ENCODE assay signal across 40 cellular contexts in the genomic region with DNA sequence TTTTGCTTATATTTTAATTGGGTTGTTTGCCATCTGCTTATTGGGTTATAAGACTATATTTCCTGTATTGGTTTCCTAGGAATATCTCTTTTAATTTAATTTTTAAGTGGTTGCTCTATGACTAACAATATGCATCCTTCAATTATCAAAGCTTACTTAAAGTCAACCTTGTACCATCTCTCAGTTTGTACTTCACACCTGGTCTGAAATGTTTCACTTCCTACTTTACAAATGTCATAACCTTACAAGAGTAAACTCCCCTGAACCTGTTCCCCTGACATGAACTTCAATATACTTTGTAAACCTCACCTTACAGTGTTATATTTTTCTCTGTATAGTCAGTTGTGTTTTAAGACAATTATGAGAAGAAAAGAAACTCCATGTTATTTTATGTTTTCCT. TPM values are rescaled to one million over a fixed set of nuclear protein-coding genes. Genes with fewer than 3 reads are reported as not detected.
"Had no signal": no experiment of that assay in that cellular context is flagged by ENCODE, and none has a peak within 500 bp of the region (broad histone marks: within the 10 kb centered on the region; RNA-seq: fewer than 3 reads in every experiment).

No MANE protein-coding gene starts in this region.

- DNase-seq: activated B cell treated with CpG ODN at 0.5 μM for 24 hours; activated CD4-positive, alpha-beta memory T cell treated with anti-CD3 and anti-CD28 coated beads for 36 hours; activated CD4-positive, alpha-beta T cell treated with anti-CD3 and anti-CD28 coated beads for 4 hours; activated CD4-positive, alpha-beta T cell treated with anti-CD3 and anti-CD28 coated beads, Interleukin-2, amount 10 ng/mL, durations not matched to agents 24 days and 14 days; activated CD4-positive, alpha-beta T cell treated with anti-CD3 and anti-CD28 coated beads, Interleukin-2, amount 50 U/mL, for 1 hour; activated CD4-positive, alpha-beta T cell treated with anti-CD3 and anti-CD28 coated beads, Interleukin-2, amount 50 U/mL, for 4 hours; activated CD4-positive, CD25-positive, alpha-beta regulatory T cell treated with anti-CD3 and anti-CD28 coated beads, Interleukin-2, amount 50 U/mL, for 72 hours; activated CD8-positive, alpha-beta memory T cell treated with anti-CD3 and anti-CD28 coated beads, Interleukin-2, amount 50 U/mL, for 4 hours; activated CD8-positive, alpha-beta T cell treated with anti-CD3 and anti-CD28 coated beads for 36 hours; activated effector memory CD4-positive, alpha-beta T cell treated with anti-CD3 and anti-CD28 coated beads, Interleukin-2, amount 50 U/mL, for 16 hours; activated gamma-delta T cell treated with Interleukin-2 at 50 U/mL for 16 hours; activated naive CD4-positive, alpha-beta T cell; activated naive CD4-positive, alpha-beta T cell treated with anti-CD3 and anti-CD28 coated beads for 36 hours; activated naive CD8-positive, alpha-beta T cell treated with anti-CD3 and anti-CD28 coated beads, Interleukin-2, amount 10 ng/mL, durations not matched to agents 7 days and 5 days; activated naive CD8-positive, alpha-beta T cell treated with anti-CD3 and anti-CD28 coated beads, Interleukin-2, amount 50 U/mL, for 24 hours; activated T-cell treated with anti-CD3 and anti-CD28 coated beads for 4 hours; activated T-cell treated with anti-CD3 and anti-CD28 coated beads, Interleukin-2, amount 50 U/mL, for 1 hour; activated T-cell treated with anti-CD3 and anti-CD28 coated beads, Interleukin-2, amount 50 U/mL, for 4 hours; activated T-cell treated with anti-CD3 and anti-CD28 coated beads, Interleukin-2, amount 50 U/mL, for 72 hours; amygdala; anterior cingulate cortex; caudate nucleus; cerebellar nuclear complex; T-helper 2 cell; T-helper 9 cell had no signal

- H3K9me3 Mint-ChIP-seq: activated CD4-positive, alpha-beta T cell treated with anti-CD3 and anti-CD28 coated beads, Interleukin-2, amount 10 ng/mL, durations not matched to agents 24 days and 14 days; activated naive CD8-positive, alpha-beta T cell treated with anti-CD3 and anti-CD28 coated beads, Interleukin-2, amount 50 U/mL, for 24 hours; activated T-helper 1 cell treated with anti-CD3 and anti-CD28 coated beads, Interleukin-12 subunit alpha, Interleukin-12 subunit beta, Interleukin-2, Interleukin-4 antibody, amounts not matched to agents 30 ng/mL and 10 ng/mL and 1 ng/mL, durations not matched to agents 14 hours and 24 hours and 36 hours; T-helper 1 cell treated with Interleukin-12 subunit alpha and Interleukin-12 subunit beta and Interleukin-4 antibody, amounts not matched to agents 30 μg/mL and 1 μg/mL, for 36 hours had no signal

- H3K36me3 ChIP-seq: ascending aorta, cardiac muscle cell had no signal

- H3K4me3 ChIP-seq: ascending aorta, cardiac muscle cell had no signal

- H3K27me3 ChIP-seq: ascending aorta, cardiac muscle cell had no signal

- FAIRE-seq: bronchial epithelial cell, TTC549 had no signal

- H3K27ac ChIP-seq: ascending aorta, cardiac muscle cell, VCaP had no signal

- H3K4me1 Mint-ChIP-seq: activated B cell treated with CpG ODN at 0.5 μM for 24 hours; activated CD4-positive, alpha-beta T cell treated with anti-CD3 and anti-CD28 coated beads, Interleukin-2, amount 10 ng/mL, durations not matched to agents 24 days and 14 days; activated naive CD4-positive, alpha-beta T cell treated with anti-CD3 and anti-CD28 coated beads, Interleukin-2, amount 50 U/mL, for 24 hours; activated naive CD8-positive, alpha-beta T cell treated with anti-CD3 and anti-CD28 coated beads, Interleukin-2, amount 10 ng/mL, durations not matched to agents 7 days and 5 days; activated naive CD8-positive, alpha-beta T cell treated with anti-CD3 and anti-CD28 coated beads, Interleukin-2, amount 50 U/mL, for 24 hours; activated T-helper 17 cell treated with anti-CD3 and anti-CD28 coated beads, Interleukin-2, amount 50 U/mL, for 72 hours; brain; central memory CD8-positive, alpha-beta T cell had no signal

- H3K27ac Mint-ChIP-seq: activated B cell treated with CpG ODN at 0.5 μM for 24 hours; activated CD4-positive, alpha-beta memory T cell treated with anti-CD3 and anti-CD28 coated beads for 36 hours; activated CD4-positive, alpha-beta T cell treated with anti-CD3 and anti-CD28 coated beads, Interleukin-2, amount 10 ng/mL, durations not matched to agents 24 days and 14 days; activated CD8-positive, alpha-beta T cell treated with anti-CD3 and anti-CD28 coated beads for 36 hours; activated naive CD4-positive, alpha-beta T cell treated with anti-CD3 and anti-CD28 coated beads for 36 hours; activated naive CD4-positive, alpha-beta T cell treated with anti-CD3 and anti-CD28 coated beads, Interleukin-2, amount 50 U/mL, for 24 hours; activated naive CD8-positive, alpha-beta T cell; activated naive CD8-positive, alpha-beta T cell treated with anti-CD3 and anti-CD28 coated beads, Interleukin-2, amount 10 ng/mL, durations not matched to agents 7 days and 5 days; activated naive CD8-positive, alpha-beta T cell treated with anti-CD3 and anti-CD28 coated beads, Interleukin-2, amount 50 U/mL, for 24 hours; activated T-cell treated with anti-CD3 and anti-CD28 coated beads, Interleukin-2, amount 50 U/mL, for 72 hours; activated T-helper 1 cell treated with anti-CD3 and anti-CD28 coated beads, Interleukin-12 subunit alpha, Interleukin-12 subunit beta, Interleukin-2, Interleukin-4 antibody, amounts not matched to agents 30 ng/mL and 10 ng/mL and 1 ng/mL, durations not matched to agents 14 hours and 24 hours and 36 hours; activated T-helper 17 cell treated with anti-CD3 and anti-CD28 coated beads, Interleukin-2, amount 50 U/mL, for 72 hours; brain; T-helper 1 cell treated with Interleukin-12 subunit alpha and Interleukin-12 subunit beta and Interleukin-4 antibody, amounts not matched to agents 30 μg/mL and 1 μg/mL, for 36 hours; T-helper 2 cell treated with Interferon-gamma antibody and Interleukin-4, amounts not matched to agents 5 μg/mL and 100 μg/mL, for 36 hours had no signal

- H3K9me3 ChIP-seq: ascending aorta had no signal

- ATAC-seq: activated CD8-positive, alpha-beta T cell treated with anti-CD3 and anti-CD28 coated beads for 36 hours; activated naive CD8-positive, alpha-beta T cell treated with anti-CD3 and anti-CD28 coated beads, Interleukin-2, amount 50 U/mL, for 24 hours; activated T-cell treated with anti-CD3 and anti-CD28 coated beads, Interleukin-2, amount 50 U/mL, for 4 hours; activated T-cell treated with anti-CD3 and anti-CD28 coated beads, Interleukin-2, amount 50 U/mL, for 72 hours; activated T-helper 17 cell treated with anti-CD3 and anti-CD28 coated beads, Interleukin-2, amount 50 U/mL, for 72 hours had no signal

- H3K27me3 Mint-ChIP-seq: activated B cell treated with CpG ODN at 0.5 μM for 24 hours; activated CD4-positive, alpha-beta memory T cell treated with anti-CD3 and anti-CD28 coated beads for 36 hours; activated CD4-positive, alpha-beta T cell treated with anti-CD3 and anti-CD28 coated beads, Interleukin-2, amount 10 ng/mL, durations not matched to agents 24 days and 14 days; activated CD8-positive, alpha-beta T cell treated with anti-CD3 and anti-CD28 coated beads for 36 hours; activated naive CD4-positive, alpha-beta T cell treated with anti-CD3 and anti-CD28 coated beads, Interleukin-2, amount 50 U/mL, for 24 hours; activated naive CD8-positive, alpha-beta T cell; activated naive CD8-positive, alpha-beta T cell treated with anti-CD3 and anti-CD28 coated beads, Interleukin-2, amount 10 ng/mL, durations not matched to agents 7 days and 5 days; activated naive CD8-positive, alpha-beta T cell treated with anti-CD3 and anti-CD28 coated beads, Interleukin-2, amount 50 U/mL, for 24 hours; activated T-helper 17 cell treated with anti-CD3 and anti-CD28 coated beads, Interleukin-2, amount 50 U/mL, for 72 hours; central memory CD8-positive, alpha-beta T cell had no signal

- H3K4me3 Mint-ChIP-seq: activated B cell treated with CpG ODN at 0.5 μM for 24 hours; activated CD4-positive, alpha-beta memory T cell treated with anti-CD3 and anti-CD28 coated beads for 36 hours; activated CD4-positive, alpha-beta T cell treated with anti-CD3 and anti-CD28 coated beads, Interleukin-2, amount 10 ng/mL, durations not matched to agents 24 days and 14 days; activated CD8-positive, alpha-beta T cell treated with anti-CD3 and anti-CD28 coated beads for 36 hours; activated naive CD4-positive, alpha-beta T cell treated with anti-CD3 and anti-CD28 coated beads for 36 hours; activated naive CD4-positive, alpha-beta T cell treated with anti-CD3 and anti-CD28 coated beads, Interleukin-2, amount 50 U/mL, for 24 hours; activated naive CD8-positive, alpha-beta T cell; activated naive CD8-positive, alpha-beta T cell treated with anti-CD3 and anti-CD28 coated beads, Interleukin-2, amount 10 ng/mL, durations not matched to agents 7 days and 5 days; activated naive CD8-positive, alpha-beta T cell treated with anti-CD3 and anti-CD28 coated beads, Interleukin-2, amount 50 U/mL, for 24 hours; activated T-cell treated with anti-CD3 and anti-CD28 coated beads, Interleukin-2, amount 50 U/mL, for 4 hours; activated T-cell treated with anti-CD3 and anti-CD28 coated beads, Interleukin-2, amount 50 U/mL, for 72 hours; activated T-helper 1 cell treated with anti-CD3 and anti-CD28 coated beads, Interleukin-12 subunit alpha, Interleukin-12 subunit beta, Interleukin-2, Interleukin-4 antibody, amounts not matched to agents 30 ng/mL and 10 ng/mL and 1 ng/mL, durations not matched to agents 14 hours and 24 hours and 36 hours; activated T-helper 17 cell treated with anti-CD3 and anti-CD28 coated beads, Interleukin-2, amount 50 U/mL, for 72 hours; brain; central memory CD8-positive, alpha-beta T cell; T-helper 1 cell treated with Interleukin-12 subunit alpha and Interleukin-12 subunit beta and Interleukin-4 antibody, amounts not matched to agents 30 μg/mL and 1 μg/mL, for 36 hours; T-helper 2 cell treated with Interferon-gamma antibody and Interleukin-4, amounts not matched to agents 5 μg/mL and 100 μg/mL, for 36 hours had no signal

- H3K4me1 ChIP-seq: ascending aorta had no signal

- H3K36me3 Mint-ChIP-seq: activated CD4-positive, alpha-beta memory T cell treated with anti-CD3 and anti-CD28 coated beads for 36 hours; activated naive CD4-positive, alpha-beta T cell treated with anti-CD3 and anti-CD28 coated beads, Interleukin-2, amount 50 U/mL, for 24 hours; activated naive CD8-positive, alpha-beta T cell; activated naive CD8-positive, alpha-beta T cell treated with anti-CD3 and anti-CD28 coated beads, Interleukin-2, amount 10 ng/mL, durations not matched to agents 7 days and 5 days; brain had no signal

RNA-seq across cellular contexts. Expression of a gene that starts 35.8 kb away (rescaled TPM):
- total RNA-seq: activated B cell treated with CpG ODN at 0.5 μM for 24 hours; activated CD4-positive, alpha-beta memory T cell treated with anti-CD3 and anti-CD28 coated beads for 36 hours; activated CD4-positive, alpha-beta T cell treated with anti-CD3 and anti-CD28 coated beads, Interleukin-2, amount 10 ng/mL, durations not matched to agents 24 days and 14 days; activated CD8-positive, alpha-beta memory T cell treated with anti-CD3 and anti-CD28 coated beads for 36 hours; activated CD8-positive, alpha-beta T cell treated with anti-CD3 and anti-CD28 coated beads for 36 hours; activated naive CD4-positive, alpha-beta T cell treated with anti-CD3 and anti-CD28 coated beads for 36 hours; activated naive CD8-positive, alpha-beta T cell treated with anti-CD3 and anti-CD28 coated beads, Interleukin-2, amount 10 ng/mL, durations not matched to agents 7 days and 5 days; activated T-cell treated with anti-CD3 and anti-CD28 coated beads, Interleukin-2, amount 50 U/mL, for 4 hours; activated T-cell treated with anti-CD3 and anti-CD28 coated beads, Interleukin-2, amount 50 U/mL, for 72 hours; activated T-helper 1 cell treated with anti-CD3 and anti-CD28 coated beads, Interleukin-12 subunit alpha, Interleukin-12 subunit beta, Interleukin-2, Interleukin-4 antibody, amounts not matched to agents 30 ng/mL and 10 ng/mL and 1 ng/mL, durations not matched to agents 14 hours and 24 hours and 36 hours; activated T-helper 17 cell treated with anti-CD3 and anti-CD28 coated beads, Interleukin-2, amount 50 U/mL, for 72 hours; ascending aorta; bronchial epithelial cell; cardiac muscle cell; chondrocyte had no signal
- polyA plus RNA-seq: cardiac muscle cell had no signal
